1 cellular context compared by ENCODE assay signal in genomic region chr12:100671396-100672074, GRCh38.
TF ChIP-seq lines count a peak whose summit lies in the region.

No MANE protein-coding gene starts in this region.

TF ChIP-seq in H1, 55 proteins besides CTCF, POLR2A, EP300 and RAD21 (continued from another document):
- TF ChIP-seq CHD7 (IDR thresholded peaks at IDR 0.05; ENCODE audit: insufficient replicate concordance, low read length) (no peak), BCL11A (IDR thresholded peaks at IDR 0.05; ENCODE audit: low read depth in 2 of 2, low read length in 2 of 2) (no peak), CHD2 (IDR thresholded peaks at IDR 0.05; ENCODE audit: low read length) (no peak), SIX5 (IDR thresholded peaks at IDR 0.05; ENCODE audit: low read depth, low read length) (no peak), PHF8 (conservative IDR thresholded peaks at IDR 0.05; ENCODE audit: low read depth, low read length) (no peak), SAP30 (IDR thresholded peaks at IDR 0.05; ENCODE audit: insufficient read depth, insufficient replicate concordance, low read length) (no peak), ASH2L (IDR thresholded peaks at IDR 0.05; ENCODE audit: low read length) (no peak)
